ENCODE assay signal across 9 cellular contexts in the genomic region with DNA sequence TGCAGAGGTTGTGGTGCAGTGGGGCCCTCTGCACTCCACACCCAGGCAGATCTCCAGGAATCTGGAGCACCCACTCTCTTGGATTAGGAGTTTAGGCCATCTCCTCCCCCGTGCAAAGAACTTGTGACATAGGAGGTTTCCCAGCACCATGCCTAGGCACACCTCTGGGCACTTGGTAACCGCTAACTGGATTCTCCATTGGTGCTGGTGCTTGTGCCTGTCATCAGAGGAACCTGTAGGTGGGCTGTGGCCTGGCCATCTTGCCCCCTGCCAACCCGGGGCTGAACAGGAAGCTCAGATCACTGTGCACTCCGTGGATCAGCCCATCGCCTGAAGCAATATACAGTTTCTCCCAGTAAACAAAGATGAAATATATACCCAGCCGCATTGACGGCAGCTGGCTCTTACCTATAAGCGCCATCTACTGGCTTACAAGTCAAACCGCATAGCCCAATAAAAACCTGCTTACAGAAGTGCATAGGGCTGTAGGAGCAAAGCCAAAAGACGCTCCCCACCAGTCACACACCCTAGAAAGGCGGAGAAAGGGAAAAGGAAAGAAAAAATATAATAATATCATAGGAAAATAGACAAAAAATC. TPM values are rescaled to one million over a fixed set of nuclear protein-coding genes. Genes with fewer than 3 reads are reported as not detected.
A peak's percentile ranks its signal among the peaks of the same experiment; 100 is the strongest.
DNase-seq lines count a peak whose midpoint lies in the region; ATAC-seq, FAIRE-seq and TF ChIP-seq lines count a peak whose summit lies in the region.
"Had no signal": no experiment of that assay in that cellular context is flagged by ENCODE, and none has a peak within 500 bp of the region (broad histone marks: within the 10 kb centered on the region; RNA-seq: fewer than 3 reads in every experiment).

No MANE protein-coding gene starts in this region.

- peaks cover 3 to 4% of the 10 kb centered on the region in 2 donors for H3K36me3 Mint-ChIP-seq in CD4-positive, alpha-beta memory T cell

- H3K4me3 ChIP-seq in CD4-positive, alpha-beta memory T cell (ENCODE audit: low read length in 2 of 2) = no peak overlapping the region

- CTCF ChIA-PET in CD4-positive, alpha-beta memory T cell (lab: Charles Lee; ENCODE audit: partially characterized antibody) = interaction anchor here (1.2 to 3.7 kb wide), 8 partner anchors 8 to 83 kb away, joined by 3 to 37 read pairs (median 5); no protein-coding TSS in a partner anchor

- no peaks in the 10 kb centered on the region for H3K27me3 ChIP-seq in CD4-positive, alpha-beta memory T cell (ENCODE audit: insufficient read depth, low read length)

- no peak overlapping the region for H3K27ac ChIP-seq in CD4-positive, alpha-beta memory T cell (ENCODE audit: low read depth, low read length)

- no peak for TF ChIP-seq POLR2A in GM12892 (IDR thresholded peaks at IDR 0.05; ENCODE audit: low read depth, low read length)

- H3K9me3 ChIP-seq in CD4-positive, alpha-beta memory T cell (ENCODE audit: control insufficient read depth in 1 of 2, low read length in 2 of 2) = no peaks in the 10 kb centered on the region

- FAIRE-seq in GM12892 (lab: Jason Lieb, UNC) = peak; percentile 64

- intact Hi-C loops in CD4-positive, alpha-beta memory T cell (cut with micrococcal nuclease) = loop anchor here (1.0 kb wide), 1 partner anchor 17 kb away; no protein-coding TSS in a partner anchor

- no peaks in the 10 kb centered on the region for H3K4me1 ChIP-seq in CD4-positive, alpha-beta memory T cell (ENCODE audit: insufficient read depth, low read length)

- H3K36me3 ChIP-seq in CD4-positive, alpha-beta memory T cell (ENCODE audit: insufficient read depth, low read length) = no peaks in the 10 kb centered on the region

- peaks cover 0 to 12% (median 6%) of the 10 kb centered on the region in 8 donors for H3K9me3 Mint-ChIP-seq in CD4-positive, alpha-beta memory T cell

- POLR2A ChIA-PET in CD4-positive, alpha-beta memory T cell (lab: Charles Lee; ENCODE audit: partially characterized antibody) = interaction anchor here (1.5 kb wide), 1 partner anchor 17 kb away, joined by 4 read pairs; no protein-coding TSS in a partner anchor

- H3K27ac Mint-ChIP-seq in CD4-positive, alpha-beta memory T cell = peak overlapping the region in 4 of 7 donors; percentile 42 to 80 (median 72)

- DNase-seq in CD4-positive, alpha-beta memory T cell = peak; percentile 37 to 63 (median 60)
- DNase-seq in GM12892 (ENCODE audit: insufficient read length) (no peak), NCI-H1694 (lab: John Stamatoyannopoulos, UW) (peak; percentile 56), left kidney (ENCODE audit: low read depth, low spot score) (peak; percentile 64), putamen (ENCODE audit: low spot score) (no peak), C1 segment of cervical spinal cord (lab: John Stamatoyannopoulos, UW) (no peak)
- DNase-seq in activated T-cell treated with anti-CD3 and anti-CD28 coated beads, Interleukin-2, amount 50 U/mL, for 48 hours = peak; percentile 26 to 31

- H3K4me3 Mint-ChIP-seq in CD4-positive, alpha-beta memory T cell = peak overlapping the region in 5 of 8 donors; percentile 1 to 72 (median 27)

- peaks cover 1 to 2% of the 10 kb centered on the region in 2 donors for H3K27me3 Mint-ChIP-seq in CD4-positive, alpha-beta memory T cell

- peaks cover 3 to 11% (median 6%) of the 10 kb centered on the region in 4 donors for H3K4me1 Mint-ChIP-seq in CD4-positive, alpha-beta memory T cell

- ATAC-seq in HG02885 (IDR thresholded peaks at IDR 0.05; ENCODE audit: poor library complexity, unreplicated experiment) = peak; percentile 98

RNA-seq across cellular contexts. Expression of gene TEX13B, which starts 19.1 kb away (rescaled TPM):
- not detected for total RNA-seq in CD4-positive, alpha-beta memory T cell
- polyA plus RNA-seq in CD4-positive, alpha-beta memory T cell = not detected
- not detected for polyA plus RNA-seq in GM12892 (2012; ENCODE audit: missing spikeins)
- total RNA-seq: T-helper 2 cell treated with Interferon-gamma antibody and Interleukin-4, amounts not matched to agents 100 ng/mL and 5 ng/mL, for 36 hours had no signal

RNA-seq across cellular contexts. Expression of gene VSIG1, which starts 43.5 kb away (rescaled TPM):
- 10 to 100 TPM; 41.9 to 46.2 TPM for total RNA-seq in CD4-positive, alpha-beta memory T cell
- 10 to 100 TPM in 1 of 2 donors, 1 to 10 TPM in 1; 6.3 to 20.1 TPM for polyA plus RNA-seq in CD4-positive, alpha-beta memory T cell
- polyA plus RNA-seq in GM12892 (2012; ENCODE audit: missing spikeins) = not detected

Comparison
In these comparisons a context has a peak if more than half of its experiments do, and no peak if none do; other contexts are left out.
1. DNase-seq: peak in CD4-positive, alpha-beta memory T cell (5 of 5), NCI-H1694 (single experiment), activated T-cell treated with anti-CD3 and anti-CD28 coated beads, Interleukin-2, amount 50 U/mL, for 48 hours (2 of 2) and left kidney (single experiment); none in GM12892 (single experiment), putamen (single experiment) and C1 segment of cervical spinal cord (0 of 14).